23 cellular contexts compared by ENCODE assay signal in the genomic region with DNA sequence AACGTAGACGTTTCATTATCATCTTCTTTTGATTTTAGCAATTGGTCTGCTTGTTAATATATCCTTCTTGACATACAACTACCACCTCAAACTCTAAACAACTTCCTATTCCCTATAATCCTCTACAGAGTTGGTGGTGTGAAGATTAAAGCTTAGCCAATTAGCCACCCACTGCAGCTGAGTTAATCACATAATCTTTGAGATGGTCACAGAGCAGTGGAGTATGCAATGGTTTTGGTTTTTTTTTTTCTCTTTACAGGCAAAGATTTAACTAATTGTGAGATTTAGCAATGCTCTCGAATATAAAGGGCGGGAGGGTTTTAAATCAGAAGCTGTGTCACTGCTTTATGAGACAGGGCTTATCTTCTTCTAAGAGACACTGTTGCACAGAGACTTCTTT. TPM values are rescaled to one million over a fixed set of nuclear protein-coding genes. Genes with fewer than 3 reads are reported as not detected.
"Had no signal": no experiment of that assay in that cellular context is flagged by ENCODE, and none has a peak within 500 bp of the region (broad histone marks: within the 10 kb centered on the region; RNA-seq: fewer than 3 reads in every experiment).

No MANE protein-coding gene starts in this region.

- FAIRE-seq: endothelial cell of umbilical vein, kidney, urothelium cell line had no signal

- H3K27ac Mint-ChIP-seq: memory B cell; natural killer cell treated with Interleukin-12 subunit alpha and Interleukin-12 subunit beta and Interleukin-15 and Interleukin-18, amount 100 ng/mL, for 72 hours had no signal

- H3K9me3 Mint-ChIP-seq: effector memory CD8-positive, alpha-beta T cell; memory B cell; natural killer cell treated with Interleukin-12 subunit alpha and Interleukin-12 subunit beta and Interleukin-15 and Interleukin-18, amount 100 ng/mL, for 72 hours had no signal

- H2AFZ ChIP-seq: hepatocyte, parathyroid adenoma had no signal

- H3K4me2 ChIP-seq: hepatocyte had no signal

- H3K4me3 ChIP-seq: hepatocyte, left ventricle myocardium inferior, lower lobe of right lung, prostate gland, right lobe of liver, stomach, thoracic aorta, transverse colon had no signal

- H3K27me3 Mint-ChIP-seq: effector memory CD8-positive, alpha-beta T cell; memory B cell; natural killer cell treated with Interleukin-12 subunit alpha and Interleukin-12 subunit beta and Interleukin-15 and Interleukin-18, amount 100 ng/mL, for 72 hours had no signal

- H3K27ac ChIP-seq: foreskin keratinocyte, hepatocyte, left ventricle myocardium inferior, lower lobe of right lung, parathyroid adenoma, prostate gland, right lobe of liver, stomach, thoracic aorta, transverse colon had no signal

- H3K4me3 Mint-ChIP-seq: effector memory CD8-positive, alpha-beta T cell; memory B cell; natural killer cell treated with Interleukin-12 subunit alpha and Interleukin-12 subunit beta and Interleukin-15 and Interleukin-18, amount 100 ng/mL, for 72 hours had no signal

- ATAC-seq: effector memory CD8-positive, alpha-beta T cell; foreskin keratinocyte; left cardiac atrium; lower lobe of right lung; natural killer cell treated with Interleukin-12 subunit alpha and Interleukin-12 subunit beta and Interleukin-15 and Interleukin-18, amount 100 ng/mL, for 72 hours; right lobe of liver had no signal

- H3K4me1 ChIP-seq: foreskin keratinocyte, left ventricle myocardium inferior, lower lobe of right lung, parathyroid adenoma, prostate gland, right lobe of liver, transverse colon had no signal

- DNase-seq: effector memory CD8-positive, alpha-beta T cell; erythroblast; foreskin keratinocyte; kidney; left cardiac atrium; left ventricle myocardium inferior; lower lobe of right lung; midbrain; occipital lobe; right lobe of liver; stimulated activated CD4-positive, alpha-beta T cell treated with anti-CD3 and anti-CD28 coated beads, Interleukin-2, amount 100 ng/mL, for 24 hours; stimulated activated naive CD4-positive, alpha-beta T cell; stomach; substantia nigra; transverse colon had no signal

- H3K79me2 ChIP-seq: hepatocyte had no signal

- H3K4me1 Mint-ChIP-seq: memory B cell had no signal

- H3K27me3 ChIP-seq: foreskin keratinocyte, hepatocyte, right lobe of liver, stomach, transverse colon had no signal

- H3K36me3 ChIP-seq: prostate gland, right lobe of liver, thoracic aorta, transverse colon had no signal

- H3K9me3 ChIP-seq: left ventricle myocardium inferior, lower lobe of right lung, prostate gland, right lobe of liver, stomach, thoracic aorta, transverse colon had no signal

RNA-seq across cellular contexts. Expression of gene CFAP52, which starts 37.8 kb away (rescaled TPM):
- total RNA-seq: endothelial cell of umbilical vein; foreskin keratinocyte; left ventricle myocardium inferior; natural killer cell treated with Interleukin-12 subunit alpha and Interleukin-12 subunit beta and Interleukin-15 and Interleukin-18, amount 100 ng/mL, for 72 hours; right lobe of liver; stomach; thoracic aorta; transverse colon had no signal
- polyA plus RNA-seq: endothelial cell of umbilical vein, foreskin keratinocyte, hepatocyte, stomach had no signal
